In genomic region chr14:55819610-55820304, GRCh38 we compare ENCODE assay signal across 9 cellular contexts.
DNase-seq lines count a peak whose midpoint lies in the region; ATAC-seq, FAIRE-seq and TF ChIP-seq lines count a peak whose summit lies in the region.
"Had no signal": no experiment of that assay in that cellular context is flagged by ENCODE, and none has a peak within 500 bp of the region (broad histone marks: within the 10 kb centered on the region; RNA-seq: fewer than 3 reads in every experiment).

No MANE protein-coding gene starts in this region.

- intact Hi-C loops in GM12878 (cut with micrococcal nuclease; ENCODE audit: unreplicated experiment): loop anchor here (10.0 kb wide), 1 partner anchor 185 kb away; no protein-coding TSS in a partner anchor

- H3K9me3 ChIP-seq in GM12878 (replicated peaks; ENCODE audit: control insufficient read depth, insufficient read depth, low read length): no peaks in the 10 kb centered on the region; the same call in 2 of the 3 replicates

- FAIRE-seq in GM12878 (lab: Jason Lieb, UNC): peak; percentile 75

- H3K27ac ChIP-seq in GM12878 (ENCODE audit: control insufficient read depth, insufficient read depth) (no peak overlapping the region), caudate nucleus (ENCODE audit: low read depth, low read length) (no peak overlapping the region)

- CTCF ChIA-PET in GM12878 (lab: Yijun Ruan, JAX): interaction anchor here (1.1 kb wide), 1 partner anchor 374 kb away, joined by 3 read pairs; no protein-coding TSS in a partner anchor

- H3K9ac ChIP-seq in GM12878 (ENCODE audit: control insufficient read depth, insufficient read depth, low read length): no peak overlapping the region

- no peaks in the 10 kb centered on the region; the same call in 1 of the 2 replicates for H3K4me1 ChIP-seq in GM12878 (ENCODE audit: control insufficient read depth, insufficient read depth, low read length)

- no TSS peak for BruUV-seq in GM12878 (replicated peaks; lab: Mats Ljungman, UMichigan)

- in situ Hi-C loops in GM12878 (cut with MboI): no loop called here

- no peaks in the 10 kb centered on the region for H4K20me1 ChIP-seq in GM12878 (ENCODE audit: control insufficient read depth, insufficient read depth)

- H2AFZ ChIP-seq in GM12878 (ENCODE audit: control insufficient read depth, low read depth, low read length): no peak overlapping the region

- DNase-seq in GM12878 (ENCODE audit: low read depth, low spot score) (peak; percentile 40), NCI-H2227 (lab: John Stamatoyannopoulos, UW; ENCODE audit: unreplicated experiment) (no peak), NCI-H2081 treated with DMSO at 0.1 percent for 48 hours (lab: John Stamatoyannopoulos, UW) (no peak), caudate nucleus (lab: John Stamatoyannopoulos, UW) (no peak)
- DNase-seq: C1 segment of cervical spinal cord had no signal

- 1% methylated on average over 8 of the region's 8 CpGs for WGBS in GM12878 (ENCODE audit: insufficient coverage, insufficient replicate concordance, low lambda C conversion rate, missing lambda C conversion rate)

- H3K27me3 ChIP-seq in GM12878 (replicated peaks in 1 of 2; ENCODE audit: control insufficient read depth in 2 of 2, insufficient read depth in 2 of 2, low read length in 1 of 2): no peaks in the 10 kb centered on the region

- RAD21 ChIA-PET in GM12878 (lab: Charles Lee; ENCODE audit: unreplicated experiment): interaction anchor here (1.5 kb wide), 1 partner anchor 41 kb away, joined by 3 read pairs; no protein-coding TSS in a partner anchor

- H3K36me3 ChIP-seq in GM12878 (ENCODE audit: control insufficient read depth in 2 of 2, insufficient read depth in 2 of 2, low read length in 1 of 2): no peaks in the 10 kb centered on the region

- TF ChIP-seq EP300 in GM12878 (IDR thresholded peaks at IDR 0.05; ENCODE audit: borderline replicate concordance in 1 of 2, control insufficient read depth in 1 of 2, low read depth in 2 of 2, low read length in 2 of 2): peak; percentile 33 to 45; a peak in 1 of 4 replicates

- no peak for TF ChIP-seq CTCF in GM12878 (IDR thresholded peaks at IDR 0.05 in 2 of 3, conservative IDR thresholded peaks at IDR 0.05 in 1 of 3; ENCODE audit: control insufficient read depth in 2 of 3, extremely low read depth in 1 of 3, insufficient read depth in 1 of 3, low read depth in 3 of 3, low read length in 3 of 3)

- no peak for TF ChIP-seq POLR2A in GM12878 (IDR thresholded peaks at IDR 0.05; ENCODE audit: low read depth, low read length)

- POLR2A ChIA-PET in GM12878 (lab: Charles Lee): no interaction called here

- H3K4me3 ChIP-seq in GM12878: no peak overlapping the region

- no peaks in the 10 kb centered on the region for H3K79me2 ChIP-seq in GM12878 (ENCODE audit: control insufficient read depth, insufficient read depth, low read length)

- H3K4me2 ChIP-seq in GM12878 (ENCODE audit: control insufficient read depth, insufficient read depth): no peak overlapping the region

- ATAC-seq in GM18517 (IDR thresholded peaks at IDR 0.05; ENCODE audit: unreplicated experiment) (peak; percentile 81), GM21717 (IDR thresholded peaks at IDR 0.05; ENCODE audit: unreplicated experiment) (peak; percentile 67), HG03354 (IDR thresholded peaks at IDR 0.05; ENCODE audit: poor library complexity, severe bottlenecking, unreplicated experiment) (peak; percentile 89), GM12878 (peak; percentile 93), HG02970 (IDR thresholded peaks at IDR 0.05; ENCODE audit: low FRiP score, unreplicated experiment) (no peak)

- TF ChIP-seq RAD21 in GM12878 (IDR thresholded peaks at IDR 0.05; ENCODE audit: insufficient read depth, low read depth, low read length): no peak

- SMC1A ChIA-PET in GM12878 (lab: Charles Lee; ENCODE audit: uncharacterized antibody, unreplicated experiment): no interaction called here

TF ChIP-seq in GM12878, 131 proteins besides CTCF, POLR2A, EP300 and RAD21 (continues in another document):
- TF ChIP-seq YY1 (IDR thresholded peaks at IDR 0.05; ENCODE audit: low read depth, low read length) (no peak), CREM (IDR thresholded peaks at IDR 0.05; ENCODE audit: low read depth) (no peak), ATF2 (IDR thresholded peaks at IDR 0.05; ENCODE audit: low read length) (0 out of 2 replicates have a peak, but pooled peaks have one; percentile 30), MEF2B (IDR thresholded peaks at IDR 0.05; ENCODE audit: partially characterized antibody, poor library complexity, severe bottlenecking) (peak; percentile 63), MTA2 (IDR thresholded peaks at IDR 0.05; ENCODE audit: low read depth) (peak; percentile 74), BCL11A (IDR thresholded peaks at IDR 0.05; ENCODE audit: low read depth, low read length) (no peak), DPF2 (IDR thresholded peaks at IDR 0.05) (peak; percentile 63), BRCA1 (IDR thresholded peaks at IDR 0.05; ENCODE audit: low read depth, low read length) (no peak), RELB (IDR thresholded peaks at IDR 0.05; ENCODE audit: low read depth) (peak; percentile 79), NFYA (IDR thresholded peaks at IDR 0.05; ENCODE audit: borderline replicate concordance, low read depth, low read length) (no peak), CBX5 (IDR thresholded peaks at IDR 0.05; ENCODE audit: low read depth) (no peak), MEF2A (IDR thresholded peaks at IDR 0.05; ENCODE audit: insufficient read depth, low read depth, low read length) (0 out of 2 replicates have a peak, but pooled peaks have one; percentile 37), CREB1 (IDR thresholded peaks at IDR 0.05; ENCODE audit: low read depth) (no peak), SKIL (IDR thresholded peaks at IDR 0.05; ENCODE audit: low read depth, poor library complexity, severe bottlenecking) (peak; percentile 67), NRF1 (conservative IDR thresholded peaks at IDR 0.05; ENCODE audit: low read depth, low read length) (no peak)
